18 cellular contexts compared by ENCODE assay signal in genomic region chr16:57593990-57594389, GRCh38. TPM values are rescaled to one million over a fixed set of nuclear protein-coding genes. Genes with fewer than 3 reads are reported as not detected.
A peak's percentile ranks its signal among the peaks of the same experiment; 100 is the strongest.
DNase-seq lines count a peak whose midpoint lies in the region; ATAC-seq, FAIRE-seq and TF ChIP-seq lines count a peak whose summit lies in the region.
"Had no signal": no experiment of that assay in that cellular context is flagged by ENCODE, and none has a peak within 500 bp of the region (broad histone marks: within the 10 kb centered on the region; RNA-seq: fewer than 3 reads in every experiment).

No MANE protein-coding gene starts in this region.

- TF ChIP-seq RAD21 in H1 (IDR thresholded peaks at IDR 0.05 in 1 of 2, conservative IDR thresholded peaks at IDR 0.05 in 1 of 2; ENCODE audit: low read depth in 2 of 2, low read length in 2 of 2): no peak

- no peak overlapping the region for H3K4ac ChIP-seq in H1 (replicated peaks; ENCODE audit: insufficient read length, low read depth, low read length)

- no peak overlapping the region for H4K5ac ChIP-seq in H1 (ENCODE audit: insufficient read length, low read depth, low read length)

- H3K27ac ChIP-seq in HEK293 (ENCODE audit: extremely low read depth, low read depth, low read length) (no peak overlapping the region), H1 (ENCODE audit: low read depth, low read length) (no peak overlapping the region)
- H3K27ac ChIP-seq: C4-2B had no signal

- H3K27me3 ChIP-seq in H1 (replicated peaks in 1 of 4; ENCODE audit: control insufficient read depth in 3 of 4, extremely low read depth in 1 of 4, insufficient read depth in 3 of 4, low read length in 3 of 4): peaks cover 0 to 4% (median under 1%) of the 10 kb centered on the region in 4 experiments; a peak in 2 of 7 replicates
- H3K27me3 ChIP-seq: BE2C had no signal

- H2BK5ac ChIP-seq in H1 (ENCODE audit: low read depth, low read length): no peak overlapping the region

- H3K18ac ChIP-seq in H1 (ENCODE audit: extremely low read depth, low read length): no peak overlapping the region

- no peak for TF ChIP-seq POLR2A in H1 (IDR thresholded peaks at IDR 0.05; ENCODE audit: control extremely low read depth in 1 of 2, low read depth in 2 of 2, low read length in 2 of 2)
- no peak for TF ChIP-seq POLR2A in H54 (IDR thresholded peaks at IDR 0.05; ENCODE audit: low read depth, low read length)

- intact Hi-C loops in activated naive CD4-positive, alpha-beta T cell treated with anti-CD3 and anti-CD28 coated beads for 36 hours (cut with micrococcal nuclease): loop anchor here (5.0 kb wide), 1 partner anchor 278 kb away; no protein-coding TSS in a partner anchor

- no peak overlapping the region for H3K9ac ChIP-seq in H1 (replicated peaks in 1 of 4; ENCODE audit: extremely low read depth in 1 of 4, low read depth in 3 of 4, low read length in 3 of 4)

- no peak overlapping the region for H2AFZ ChIP-seq in H1 (ENCODE audit: low read length)

- no peak overlapping the region for H2BK120ac ChIP-seq in H1 (replicated peaks; ENCODE audit: low read depth, low read length)

- H2BK15ac ChIP-seq in H1 (ENCODE audit: low read length): no peak overlapping the region

- H3K23ac ChIP-seq in H1 (ENCODE audit: insufficient read length): no peak overlapping the region

- peaks cover 7% of the 10 kb centered on the region for H3K27me3 Mint-ChIP-seq in activated naive CD4-positive, alpha-beta T cell treated with anti-CD3 and anti-CD28 coated beads, Interleukin-2, amount 10 ng/mL, durations not matched to agents 7 days and 5 days
- no peaks in the 10 kb centered on the region for H3K27me3 Mint-ChIP-seq in activated naive CD4-positive, alpha-beta T cell treated with anti-CD3 and anti-CD28 coated beads for 36 hours (ENCODE audit: low read depth)

- peaks cover 10% of the 10 kb centered on the region for H3K36me3 Mint-ChIP-seq in activated naive CD4-positive, alpha-beta T cell treated with anti-CD3 and anti-CD28 coated beads, Interleukin-2, amount 10 ng/mL, durations not matched to agents 7 days and 5 days
- H3K36me3 Mint-ChIP-seq in activated naive CD4-positive, alpha-beta T cell treated with anti-CD3 and anti-CD28 coated beads for 36 hours (ENCODE audit: low read depth): no peaks in the 10 kb centered on the region

- H3K36me3 ChIP-seq in HEK293 (ENCODE audit: control insufficient read depth in 2 of 2, insufficient read depth in 1 of 2, low read length in 2 of 2): no peaks in the 10 kb centered on the region
- H3K36me3 ChIP-seq in H1 (ENCODE audit: control insufficient read depth in 2 of 4, insufficient read depth in 4 of 4, low read length in 3 of 4): no peaks in the 10 kb centered on the region
- H3K36me3 ChIP-seq: BE2C had no signal

- DNase-seq in activated naive CD4-positive, alpha-beta T cell treated with anti-CD3 and anti-CD28 coated beads, Interleukin-2, amount 10 ng/mL, durations not matched to agents 7 days and 5 days: no peak
- no peak for DNase-seq in activated naive CD4-positive, alpha-beta T cell treated with anti-CD3 and anti-CD28 coated beads for 36 hours
- no peak for DNase-seq in H1 (ENCODE audit: low read depth in 1 of 2, low spot score in 2 of 2)
- DNase-seq in putamen (ENCODE audit: low spot score): no peak
- DNase-seq in H54 (ENCODE audit: insufficient read length, low spot score): no peak
- DNase-seq: BE2C; Caco-2; CD8-positive, alpha-beta T cell; DND-41; GDM1 had no signal

- no peaks in the 10 kb centered on the region for H3K79me1 ChIP-seq in H1 (ENCODE audit: low read depth, low read length)

- no peak overlapping the region for H2BK20ac ChIP-seq in H1 (ENCODE audit: low read length)

- H2BK12ac ChIP-seq in H1 (ENCODE audit: low read depth, low read length): no peak overlapping the region

- WGBS in H1 (ENCODE audit: extremely low coverage in 1 of 2, insufficient coverage in 1 of 2, insufficient read length in 1 of 2, insufficient replicate concordance in 2 of 2, low coverage in 1 of 2, low lambda C conversion rate in 2 of 2, missing lambda C conversion rate in 1 of 2), 2 experiments: 82% methylated on average over 1 of the region's 1 CpG; no CpG with 5 or more reads in 1 of the 2 experiments

- no peak for TF ChIP-seq EP300 in H1 (IDR thresholded peaks at IDR 0.05; ENCODE audit: borderline replicate concordance in 1 of 2, low read depth in 2 of 2, low read length in 2 of 2)

- TF ChIP-seq CTCF in HEK293 (tag by site-specific recombination; IDR thresholded peaks at IDR 0.05): no peak
- TF ChIP-seq CTCF in H1 (IDR thresholded peaks at IDR 0.05; ENCODE audit: control extremely low read depth in 1 of 3, insufficient read depth in 1 of 3, low read depth in 1 of 3, low read length in 3 of 3): no peak

- H4K91ac ChIP-seq in H1 (replicated peaks; ENCODE audit: insufficient read length, low read length): no peak overlapping the region

- no peak overlapping the region for H3K56ac ChIP-seq in H1 (replicated peaks; ENCODE audit: insufficient read length, low read depth, low read length)

- peaks cover 51% of the 10 kb centered on the region for H3K4me1 Mint-ChIP-seq in activated naive CD4-positive, alpha-beta T cell treated with anti-CD3 and anti-CD28 coated beads, Interleukin-2, amount 10 ng/mL, durations not matched to agents 7 days and 5 days
- peaks cover 33% of the 10 kb centered on the region for H3K4me1 Mint-ChIP-seq in activated naive CD4-positive, alpha-beta T cell treated with anti-CD3 and anti-CD28 coated beads for 36 hours (ENCODE audit: low read depth)

- no peaks in the 10 kb centered on the region for H3K9me3 ChIP-seq in HEK293 (ENCODE audit: control insufficient read depth, insufficient read depth, low read depth, low read length)
- H3K9me3 ChIP-seq in H1 (ENCODE audit: insufficient read depth in 2 of 2, low read depth in 1 of 2, low read length in 1 of 2): peaks cover 0 to 5% of the 10 kb centered on the region in 2 experiments; a peak in 1 of 4 replicates
- H3K9me3 ChIP-seq: BE2C, Caco-2 had no signal

- H3K23me2 ChIP-seq in H1 (ENCODE audit: low read depth, low read length): no peaks in the 10 kb centered on the region; the same call in 1 of the 2 replicates

- H3K4me3 Mint-ChIP-seq in activated naive CD4-positive, alpha-beta T cell treated with anti-CD3 and anti-CD28 coated beads, Interleukin-2, amount 10 ng/mL, durations not matched to agents 7 days and 5 days: no peak overlapping the region
- no peak overlapping the region for H3K4me3 Mint-ChIP-seq in activated naive CD4-positive, alpha-beta T cell treated with anti-CD3 and anti-CD28 coated beads for 36 hours

- FAIRE-seq in H1 (lab: Jason Lieb, UNC): no peak
- FAIRE-seq in H54 (lab: Jason Lieb, UNC): no peak
- FAIRE-seq: A204.1, GM12892 had no signal

- H3K79me2 ChIP-seq in H1 (ENCODE audit: control insufficient read depth in 1 of 2, insufficient read depth in 2 of 2, low read length in 2 of 2): no peaks in the 10 kb centered on the region

- no peak overlapping the region for H4K8ac ChIP-seq in H1 (ENCODE audit: extremely low read depth, insufficient read depth, low read length)

- no peak overlapping the region for H2AK5ac ChIP-seq in H1 (ENCODE audit: low read depth, low read length)

- H3K4me1 ChIP-seq in HEK293 (ENCODE audit: control insufficient read depth, insufficient read depth, low read length): no peaks in the 10 kb centered on the region
- no peaks in the 10 kb centered on the region; a peak in 1 of 7 replicates for H3K4me1 ChIP-seq in H1 (replicated peaks in 1 of 4; ENCODE audit: control insufficient read depth in 3 of 4, insufficient read depth in 4 of 4, low read length in 3 of 4)
- H3K4me1 ChIP-seq: BE2C had no signal

- H3K14ac ChIP-seq in H1 (ENCODE audit: insufficient read length): no peak overlapping the region

- POLR2A ChIA-PET in HEK293 (lab: Yijun Ruan, JAX) (no interaction called here), H1 (lab: Charles Lee; ENCODE audit: partially characterized antibody) (interaction anchor here (1.0 kb wide), 1 partner anchor 9 kb away, joined by 3 read pairs; no protein-coding TSS in a partner anchor)

- H3K4me3 ChIP-seq in HEK293 (ENCODE audit: low read depth, low read length) (no peak overlapping the region), H1 (ENCODE audit: extremely low read depth in 1 of 4, insufficient read depth in 2 of 4, low read depth in 3 of 4, low read length in 4 of 4) (no peak overlapping the region)

- H3K27ac Mint-ChIP-seq in activated naive CD4-positive, alpha-beta T cell treated with anti-CD3 and anti-CD28 coated beads, Interleukin-2, amount 10 ng/mL, durations not matched to agents 7 days and 5 days: peak overlapping the region; percentile 87
- no peak overlapping the region for H3K27ac Mint-ChIP-seq in activated naive CD4-positive, alpha-beta T cell treated with anti-CD3 and anti-CD28 coated beads for 36 hours

- ATAC-seq in GM21526 (IDR thresholded peaks at IDR 0.05; ENCODE audit: low FRiP score, unreplicated experiment): no peak
- ATAC-seq: CD8-positive, alpha-beta T cell; HCT116 had no signal

- no peaks in the 10 kb centered on the region for H4K20me1 ChIP-seq in H1 (replicated peaks in 1 of 2; ENCODE audit: control insufficient read depth in 1 of 2, insufficient read depth in 2 of 2, low read length in 2 of 2)

- CTCF ChIA-PET in activated naive CD4-positive, alpha-beta T cell treated with anti-CD3 and anti-CD28 coated beads, Interleukin-2, amount 10 ng/mL, durations not matched to agents 7 days and 5 days (lab: Charles Lee): interaction anchor here (1.1 to 8.0 kb wide), 5 partner anchors 7 to 54 kb away, joined by 3 to 133 read pairs (median 59); no protein-coding TSS in a partner anchor
- CTCF ChIA-PET in activated naive CD4-positive, alpha-beta T cell treated with anti-CD3 and anti-CD28 coated beads for 36 hours (lab: Charles Lee): interaction anchor here (0.7 to 5.1 kb wide), 4 partner anchors 8 to 55 kb away, joined by 3 to 94 read pairs (median 20); no protein-coding TSS in a partner anchor
- CTCF ChIA-PET in HEK293 (lab: Yijun Ruan, JAX): interaction anchor here (5.6 kb wide), 1 partner anchor 55 kb away, joined by 59 read pairs; no protein-coding TSS in a partner anchor
- CTCF ChIA-PET in H1 (lab: Charles Lee; ENCODE audit: partially characterized antibody): interaction anchor here (0.7 to 9.0 kb wide), 7 partner anchors 8 to 157 kb away, joined by 3 to 122 read pairs (median 4); no protein-coding TSS in a partner anchor

- peaks cover 12% of the 10 kb centered on the region for H3K9me3 Mint-ChIP-seq in activated naive CD4-positive, alpha-beta T cell treated with anti-CD3 and anti-CD28 coated beads, Interleukin-2, amount 10 ng/mL, durations not matched to agents 7 days and 5 days
- H3K9me3 Mint-ChIP-seq in activated naive CD4-positive, alpha-beta T cell treated with anti-CD3 and anti-CD28 coated beads for 36 hours: peaks cover 15% of the 10 kb centered on the region

- no peak overlapping the region for H3K4me2 ChIP-seq in H1 (ENCODE audit: insufficient read depth in 1 of 2, low read depth in 2 of 2, low read length in 2 of 2)

RNA-seq across cellular contexts. Expression of gene ADGRG1, which starts 34.4 kb away (rescaled TPM):
- 1 to 10 TPM in 1 of 2 experiments, under 1 TPM in 1; 0.93 to 1.0 TPM for total RNA-seq in activated naive CD4-positive, alpha-beta T cell treated with anti-CD3 and anti-CD28 coated beads for 36 hours
- 0.78 and 1.3 TPM in 2 replicates for total RNA-seq in H1 (2021; fragmentation: NEBNext Ultra II Directional; extraction: Animal tissue kit (Norgen Biotek cat#: 25700))
- 2.6 and 2.9 TPM in 2 replicates for polyA plus RNA-seq in H1 (2011; rRNA removed)
- polyA plus RNA-seq in H1 (2011; cell fraction: cytosol; rRNA removed): 1.3 TPM
- 1.6 TPM for polyA plus RNA-seq in H1 (2011; cell fraction: nucleus; rRNA removed)
- 0.99 to 2.2 TPM (median 1.4 TPM) in 4 replicates for polyA plus RNA-seq in H1 (2012, experiment 1 of 2)
- 1.4 TPM for polyA plus RNA-seq in H1 (2012, experiment 2 of 2)
- polyA plus RNA-seq in H1 (2013, experiment 1 of 2): 2.8 TPM
- polyA plus RNA-seq in H1 (2013, experiment 2 of 2): 3.7 TPM
- polyA minus RNA-seq in H1 (2011; rRNA and poly(A)+ RNA removed): 1.2 and 1.7 TPM in 2 replicates
- 0.81 TPM for polyA minus RNA-seq in H1 (2011; cell fraction: cytosol; rRNA and poly(A)+ RNA removed)
- polyA minus RNA-seq in H1 (2011; cell fraction: nucleus; rRNA and poly(A)+ RNA removed): 3.1 TPM

RNA-seq across cellular contexts. Expression of gene ADGRG5, which starts 51.5 kb away (rescaled TPM):
- total RNA-seq in activated naive CD4-positive, alpha-beta T cell treated with anti-CD3 and anti-CD28 coated beads for 36 hours: 1 to 10 TPM; 1.0 to 1.2 TPM
- 8.6 and 10.5 TPM in 2 replicates for total RNA-seq in H1 (2021; fragmentation: NEBNext Ultra II Directional; extraction: Animal tissue kit (Norgen Biotek cat#: 25700))
- polyA plus RNA-seq in H1 (2011; rRNA removed): 14.8 and 16.5 TPM in 2 replicates
- polyA plus RNA-seq in H1 (2011; cell fraction: cytosol; rRNA removed): 6.7 TPM
- 17.8 TPM for polyA plus RNA-seq in H1 (2011; cell fraction: nucleus; rRNA removed)
- polyA plus RNA-seq in H1 (2012, experiment 1 of 2): 7.0 to 10.8 TPM (median 8.9 TPM) in 4 replicates
- polyA plus RNA-seq in H1 (2012, experiment 2 of 2): 10.2 TPM
- 5.0 TPM for polyA plus RNA-seq in H1 (2013, experiment 1 of 2)
- polyA plus RNA-seq in H1 (2013, experiment 2 of 2): 5.4 TPM
- 9.6 and 11.4 TPM in 2 replicates for polyA minus RNA-seq in H1 (2011; rRNA and poly(A)+ RNA removed)
- polyA minus RNA-seq in H1 (2011; cell fraction: cytosol; rRNA and poly(A)+ RNA removed): 5.7 TPM
- 5.4 TPM for polyA minus RNA-seq in H1 (2011; cell fraction: nucleus; rRNA and poly(A)+ RNA removed)
- total RNA-seq: H4 had no signal
- polyA plus RNA-seq: AG04450 had no signal

RNA-seq across cellular contexts. Expression of gene CCDC102A, which starts 57.6 kb away (rescaled TPM):
- total RNA-seq in activated naive CD4-positive, alpha-beta T cell treated with anti-CD3 and anti-CD28 coated beads for 36 hours: 1 to 10 TPM; 7.1 to 7.7 TPM
- 3.5 and 4.0 TPM in 2 replicates for total RNA-seq in H1 (2021; fragmentation: NEBNext Ultra II Directional; extraction: Animal tissue kit (Norgen Biotek cat#: 25700))
- 7.5 and 10.5 TPM in 2 replicates for polyA plus RNA-seq in H1 (2011; rRNA removed)
- polyA plus RNA-seq in H1 (2011; cell fraction: cytosol; rRNA removed): 7.6 TPM
- polyA plus RNA-seq in H1 (2011; cell fraction: nucleus; rRNA removed): 9.3 TPM
- polyA plus RNA-seq in H1 (2012, experiment 1 of 2): 2.3 to 5.0 TPM (median 4.0 TPM) in 4 replicates
- polyA plus RNA-seq in H1 (2012, experiment 2 of 2): 4.5 TPM
- 1.3 TPM for polyA plus RNA-seq in H1 (2013, experiment 1 of 2)
- 1.3 TPM for polyA plus RNA-seq in H1 (2013, experiment 2 of 2)
- polyA minus RNA-seq in H1 (2011; rRNA and poly(A)+ RNA removed): 1.7 and 1.9 TPM in 2 replicates
- 2.7 TPM for polyA minus RNA-seq in H1 (2011; cell fraction: cytosol; rRNA and poly(A)+ RNA removed)
- 2.6 TPM for polyA minus RNA-seq in H1 (2011; cell fraction: nucleus; rRNA and poly(A)+ RNA removed)
